Comparison of ENCODE assay signal across 8 cellular contexts in the genomic region with DNA sequence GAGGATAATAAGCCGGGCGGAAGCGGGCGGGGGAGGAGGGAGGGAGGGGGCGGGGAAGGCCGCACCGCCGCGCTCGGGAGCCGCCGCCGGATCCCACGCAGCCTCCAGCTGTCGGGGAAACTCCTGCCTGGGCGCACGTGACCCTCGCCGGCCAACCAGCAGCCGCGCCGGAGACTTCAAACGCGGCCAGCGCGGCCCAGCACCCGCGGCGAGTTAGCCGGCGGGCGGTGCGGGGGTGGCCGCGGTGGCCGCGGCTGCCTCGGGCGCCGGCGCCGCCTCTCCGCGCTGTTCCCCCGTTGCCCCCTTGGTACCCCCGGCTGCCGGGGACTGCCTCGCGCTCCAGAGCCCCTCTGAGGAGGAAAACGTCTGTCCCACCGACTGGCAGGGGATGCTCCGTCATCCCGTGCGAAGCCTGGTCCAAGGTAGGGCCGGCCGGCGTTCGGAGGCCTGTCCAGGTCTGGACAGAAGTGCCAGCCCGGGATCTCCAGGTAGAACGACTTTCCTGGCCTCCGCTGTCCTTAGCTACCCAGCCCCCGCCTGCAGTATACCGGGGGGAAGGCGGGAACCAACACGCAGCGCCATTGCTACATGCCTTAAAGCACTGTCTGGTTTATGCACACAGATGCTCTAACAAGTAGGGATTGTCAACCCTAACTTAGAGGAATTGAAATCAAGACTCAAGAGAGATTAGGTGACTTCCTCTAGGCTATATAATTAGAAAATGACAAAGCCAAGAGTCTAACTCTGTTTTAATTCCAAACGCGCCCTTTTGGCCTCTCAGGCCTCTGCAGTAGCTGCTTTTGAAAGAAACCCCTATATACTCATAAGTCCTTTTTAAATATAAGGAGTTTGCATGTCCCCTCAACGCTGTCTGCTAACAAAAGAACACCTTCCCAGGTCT. TPM values are rescaled to one million over a fixed set of nuclear protein-coding genes. Genes with fewer than 3 reads are reported as not detected.
DNase-seq lines count a peak whose midpoint lies in the region; ATAC-seq and TF ChIP-seq lines count a peak whose summit lies in the region.

A gene with protein sequence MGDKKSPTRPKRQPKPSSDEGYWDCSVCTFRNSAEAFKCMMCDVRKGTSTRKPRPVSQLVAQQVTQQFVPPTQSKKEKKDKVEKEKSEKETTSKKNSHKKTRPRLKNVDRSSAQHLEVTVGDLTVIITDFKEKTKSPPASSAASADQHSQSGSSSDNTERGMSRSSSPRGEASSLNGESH (minus strand): TSS at position 9 of the 901 bp plus-strand sequence. CDS start 68 bp downstream, outside the sequence.

- H3K4me1 ChIP-seq in OCI-LY7 (ENCODE audit: insufficient read depth, low read length, poor library complexity, severe bottlenecking) (peaks cover 24% of the 10 kb centered on the region), mucosa of rectum (ENCODE audit: control insufficient read depth in 2 of 2, insufficient read depth in 2 of 2, low read length in 2 of 2) (peaks cover 6 to 8% of the 10 kb centered on the region in 2 donors)

- intact Hi-C loops in OCI-LY7 (cut with micrococcal nuclease; ENCODE audit: unreplicated experiment): loop anchor here (5.0 to 10.0 kb wide), 2 partner anchors 229 to 804 kb away; no protein-coding TSS in a partner anchor

- no peak for TF ChIP-seq CTCF in OCI-LY7 (conservative IDR thresholded peaks at IDR 0.05; ENCODE audit: low read length)
- TF ChIP-seq CTCF in epithelial cell of proximal tubule (conservative IDR thresholded peaks at IDR 0.05; ENCODE audit: low read depth, low read length): no peak

- peak; percentile 83 for ATAC-seq in GM21360 (IDR thresholded peaks at IDR 0.05; ENCODE audit: unreplicated experiment)

- H3K27ac ChIP-seq in OCI-LY7 (ENCODE audit: low read depth, low read length, poor library complexity, severe bottlenecking) (peak within 1 kb of the TSS; percentile 61), mucosa of rectum (ENCODE audit: low read depth in 2 of 2, low read length in 2 of 2) (peak within 1 kb of the TSS; percentile 82 to 86)

- peak within 1 kb of the TSS; percentile 94 for H3K4me2 ChIP-seq in OCI-LY7 (ENCODE audit: low read length)

- peak; percentile 72 for DNase-seq in Caki2 (ENCODE audit: low read depth)
- peak; percentile 76 for DNase-seq in HT1080 (ENCODE audit: low read depth)
- DNase-seq in OCI-LY7 (ENCODE audit: low spot score): peak; percentile 88
- DNase-seq in activated T-cell treated with anti-CD3 and anti-CD28 coated beads for 48 hours (ENCODE audit: low read depth): peak; percentile 85
- DNase-seq in epithelial cell of proximal tubule (ENCODE audit: low read depth): no peak
- DNase-seq in stimulated activated CD8-positive, alpha-beta memory T cell treated with anti-CD3 and anti-CD28 coated beads, Interleukin-4, amount 100 ng/mL, for 4 hours (ENCODE audit: low read depth in 2 of 2, low spot score in 1 of 2): peak; percentile 66 to 79

- H3K79me2 ChIP-seq in OCI-LY7 (ENCODE audit: insufficient read depth, low read depth, low read length): peaks cover 26% of the 10 kb centered on the region

- in situ Hi-C loops in Caki2 (cut with HindIII; ENCODE audit: low pct_unique_long_range_greater_than_20kb, low sequenced_read_pairs): loop anchor here (10.0 kb wide), 1 partner anchor 84 kb away; no protein-coding TSS in a partner anchor

- no peaks in the 10 kb centered on the region for H3K27me3 ChIP-seq in mucosa of rectum (ENCODE audit: control insufficient read depth in 2 of 2, insufficient read depth in 2 of 2, low read length in 2 of 2)

- no peaks in the 10 kb centered on the region for H3K9me2 ChIP-seq in OCI-LY7 (ENCODE audit: insufficient read depth, low read length)

- peaks cover 15% of the 10 kb centered on the region for H3K36me3 ChIP-seq in OCI-LY7 (ENCODE audit: insufficient read depth, low read length)
- H3K36me3 ChIP-seq in mucosa of rectum (ENCODE audit: control insufficient read depth in 2 of 2, insufficient read depth in 2 of 2, low read length in 2 of 2): peaks cover 0 to 8% of the 10 kb centered on the region in 2 donors

- H4K20me1 ChIP-seq in OCI-LY7 (ENCODE audit: insufficient read depth, low read length): peaks cover 11% of the 10 kb centered on the region; the same call in 1 of the 2 replicates

- peak within 1 kb of the TSS; percentile 68 to 75 for H3K9ac ChIP-seq in mucosa of rectum (ENCODE audit: low read depth in 1 of 2, low read length in 2 of 2)

- CTCF ChIA-PET in OCI-LY7 (lab: Charles Lee; ENCODE audit: unreplicated experiment): no interaction called here

- H3K9me3 ChIP-seq in OCI-LY7 (ENCODE audit: low read length): no peaks in the 10 kb centered on the region
- no peaks in the 10 kb centered on the region for H3K9me3 ChIP-seq in mucosa of rectum (ENCODE audit: control insufficient read depth in 2 of 2, low read length in 2 of 2)

- peak within 1 kb of the TSS; percentile 91 for H2AFZ ChIP-seq in OCI-LY7 (ENCODE audit: low read length)

- H3K4me3 ChIP-seq in OCI-LY7 (ENCODE audit: low read depth, low read length, poor library complexity, severe bottlenecking) (peak within 1 kb of the TSS; percentile 79), epithelial cell of proximal tubule (ENCODE audit: low read depth, low read length) (peak within 1 kb of the TSS; percentile 78), mucosa of rectum (ENCODE audit: low read length in 2 of 2) (peak within 1 kb of the TSS; percentile 81 to 85)

- POLR2A ChIA-PET in OCI-LY7 (lab: Charles Lee): interaction anchor here (0.5 to 1.3 kb wide), 8 partner anchors 9 to 266 kb away, joined by 3 to 7 read pairs (median 4); no protein-coding TSS in a partner anchor

- no TSS peak for BruUV-seq in OCI-LY7 (replicated peaks; lab: Mats Ljungman, UMichigan)

RNA-seq across cellular contexts. Expression of the gene that starts here (rescaled TPM):
- total RNA-seq in Caki2 (2014; rRNA removed; shearing (Covaris generic); ENCODE audit: low replicate concordance): 12.2 and 46.1 TPM in 2 replicates
- 14.2 and 14.9 TPM in 2 replicates for total RNA-seq in HT1080 (2014; rRNA removed; shearing (Covaris generic))
- 14.9 and 16.0 TPM in 2 replicates for polyA plus RNA-seq in HT1080 (2015; cell fraction: cytosol; rRNA removed)
- 14.9 and 16.3 TPM in 2 replicates for polyA plus RNA-seq in HT1080 (2015; cell fraction: nucleus; rRNA removed)
- 13.7 and 16.2 TPM in 2 replicates for total RNA-seq in OCI-LY7 (2014; rRNA removed; shearing (Covaris generic))
- total RNA-seq in OCI-LY7 (2022): 32.9 and 43.6 TPM in 2 replicates
- total RNA-seq in epithelial cell of proximal tubule: 6.7 and 9.3 TPM in 2 replicates
